In genomic region chr3:126923895-126924294, GRCh38 we compare ENCODE assay signal across 21 cellular contexts.
"Had no signal": no experiment of that assay in that cellular context is flagged by ENCODE, and none has a peak within 500 bp of the region (broad histone marks: within the 10 kb centered on the region; RNA-seq: fewer than 3 reads in every experiment).

No MANE protein-coding gene starts in this region.

- H3K27ac Mint-ChIP-seq: endodermal cell, memory B cell had no signal

- DNase-seq: effector CD8-positive, alpha-beta T cell; effector memory CD8-positive, alpha-beta T cell; endodermal cell; erythroblast; esophagus squamous epithelium; foreskin melanocyte; gastrocnemius medialis; glutamatergic neuron; head of caudate nucleus; heart right ventricle; hippocampal formation; left cardiac atrium; left ventricle myocardium superior; lower lobe of right lung; mesendoderm; midbrain had no signal

- H3K4me3 Mint-ChIP-seq: effector memory CD8-positive, alpha-beta T cell; endodermal cell; memory B cell had no signal

- H3K27me3 ChIP-seq: esophagus squamous epithelium, gastrocnemius medialis had no signal

- H3K4me1 Mint-ChIP-seq: memory B cell had no signal

- H3K9me3 ChIP-seq: esophagus squamous epithelium, gastrocnemius medialis, left lung, lower lobe of right lung had no signal

- H3K9me3 Mint-ChIP-seq: effector memory CD8-positive, alpha-beta T cell had no signal

- H3K36me3 ChIP-seq: esophagus squamous epithelium, gastrocnemius medialis, heart right ventricle, left lung, lower lobe of right lung had no signal

- H3K4me3 ChIP-seq: coronary artery, esophagus squamous epithelium, gastrocnemius medialis, heart right ventricle, left lung, lower lobe of right lung had no signal

- ATAC-seq: effector memory CD8-positive, alpha-beta T cell; esophagus mucosa; gastrocnemius medialis; heart right ventricle; left ventricle myocardium superior had no signal

- H3K27me3 Mint-ChIP-seq: effector memory CD8-positive, alpha-beta T cell had no signal

- H3K27ac ChIP-seq: coronary artery, epithelial cell of prostate, esophagus squamous epithelium, gastrocnemius medialis, left lung, lower lobe of right lung had no signal
